In the genomic region with DNA sequence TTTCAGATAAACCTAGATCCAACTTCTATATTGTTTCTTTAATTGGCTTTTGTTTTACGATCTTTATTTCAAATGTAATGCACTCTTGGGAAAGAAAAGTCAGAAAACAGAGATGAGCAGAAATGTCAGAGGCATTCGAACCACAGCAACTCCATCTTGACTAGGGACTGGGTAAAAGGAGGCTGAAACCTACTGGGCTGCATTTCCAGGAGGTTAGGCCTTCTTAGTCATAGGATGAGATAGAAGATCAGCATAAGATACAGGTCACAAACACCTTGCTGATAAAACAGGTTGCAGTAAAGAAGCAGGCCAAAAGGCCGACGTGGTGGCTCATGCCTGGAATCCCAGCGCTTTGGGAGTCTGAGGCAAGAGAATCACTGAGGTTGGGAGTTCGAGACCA, we compare ENCODE assay signal across 9 cellular contexts.
"Had no signal": no experiment of that assay in that cellular context is flagged by ENCODE, and none has a peak within 500 bp of the region (broad histone marks: within the 10 kb centered on the region; RNA-seq: fewer than 3 reads in every experiment).

No MANE protein-coding gene starts in this region.

- DNase-seq: GM23248, GOT3, H7, HFFc6, IMR-90 had no signal

- H2AFZ ChIP-seq: GM23248 had no signal

- H3K27ac ChIP-seq: GM23248, HL-60 had no signal

- H3K4me3 ChIP-seq: GM23248, HAP-1 had no signal

- ATAC-seq: HCT116 had no signal

- H3K9me3 ChIP-seq: HAP-1 had no signal

- H3K9ac ChIP-seq: GM23248 had no signal

- FAIRE-seq: HTR-8/SVneo had no signal

- H3K36me3 ChIP-seq: HAP-1 had no signal

- H3K4me1 ChIP-seq: HAP-1 had no signal
